Comparison of ENCODE assay signal across 29 cellular contexts in genomic region chr6:166813461-166813860, GRCh38.
"Had no signal": no experiment of that assay in that cellular context is flagged by ENCODE, and none has a peak within 500 bp of the region (broad histone marks: within the 10 kb centered on the region; RNA-seq: fewer than 3 reads in every experiment).

No MANE protein-coding gene starts in this region.

- DNase-seq: activated B cell treated with CpG ODN at 0.5 μM for 24 hours; activated CD4-positive, alpha-beta memory T cell treated with anti-CD3 and anti-CD28 coated beads for 36 hours; activated CD4-positive, alpha-beta T cell treated with anti-CD3 and anti-CD28 coated beads for 4 hours; activated CD4-positive, alpha-beta T cell treated with anti-CD3 and anti-CD28 coated beads, Interleukin-2, amount 10 ng/mL, durations not matched to agents 24 days and 14 days; activated CD4-positive, alpha-beta T cell treated with anti-CD3 and anti-CD28 coated beads, Interleukin-2, amount 50 U/mL, for 1 hour; activated CD4-positive, alpha-beta T cell treated with anti-CD3 and anti-CD28 coated beads, Interleukin-2, amount 50 U/mL, for 4 hours; activated CD4-positive, CD25-positive, alpha-beta regulatory T cell treated with anti-CD3 and anti-CD28 coated beads, Interleukin-2, amount 50 U/mL, for 72 hours; activated CD8-positive, alpha-beta memory T cell treated with anti-CD3 and anti-CD28 coated beads, Interleukin-2, amount 50 U/mL, for 4 hours; activated CD8-positive, alpha-beta T cell treated with anti-CD3 and anti-CD28 coated beads for 36 hours; activated effector memory CD4-positive, alpha-beta T cell treated with anti-CD3 and anti-CD28 coated beads, Interleukin-2, amount 50 U/mL, for 16 hours; activated gamma-delta T cell treated with Interleukin-2 at 50 U/mL for 16 hours; activated naive CD4-positive, alpha-beta T cell; activated naive CD4-positive, alpha-beta T cell treated with anti-CD3 and anti-CD28 coated beads for 36 hours; activated naive CD4-positive, alpha-beta T cell treated with anti-CD3 and anti-CD28 coated beads, Interleukin-2, amount 50 U/mL, for 16 hours; activated naive CD8-positive, alpha-beta T cell treated with anti-CD3 and anti-CD28 coated beads for 36 hours; activated T-cell treated with anti-CD3 and anti-CD28 coated beads for 4 hours; activated T-cell treated with anti-CD3 and anti-CD28 coated beads, Interleukin-2, amount 50 U/mL, for 1 hour; activated T-cell treated with anti-CD3 and anti-CD28 coated beads, Interleukin-2, amount 50 U/mL, for 4 hours; activated T-cell treated with anti-CD3 and anti-CD28 coated beads, Interleukin-2, amount 50 U/mL, for 72 hours; adrenal gland; amniotic stem cell; aorta; body of pancreas; brain microvascular endothelial cell; central memory CD4-positive, alpha-beta T cell; T-helper 2 cell; T-helper 9 cell had no signal

- H3K36me3 ChIP-seq: adrenal gland, brain microvascular endothelial cell, breast epithelium had no signal

- H3K4me3 ChIP-seq: adrenal gland, body of pancreas, breast epithelium had no signal

- H3K9me3 ChIP-seq: adrenal gland, body of pancreas, breast epithelium had no signal

- H3K27me3 ChIP-seq: adrenal gland, body of pancreas, brain microvascular endothelial cell, breast epithelium had no signal

- H3K27ac ChIP-seq: adrenal gland, body of pancreas, brain microvascular endothelial cell, breast epithelium, VCaP had no signal

- H3K4me1 ChIP-seq: adrenal gland, body of pancreas, breast epithelium had no signal
